In the genomic region with DNA sequence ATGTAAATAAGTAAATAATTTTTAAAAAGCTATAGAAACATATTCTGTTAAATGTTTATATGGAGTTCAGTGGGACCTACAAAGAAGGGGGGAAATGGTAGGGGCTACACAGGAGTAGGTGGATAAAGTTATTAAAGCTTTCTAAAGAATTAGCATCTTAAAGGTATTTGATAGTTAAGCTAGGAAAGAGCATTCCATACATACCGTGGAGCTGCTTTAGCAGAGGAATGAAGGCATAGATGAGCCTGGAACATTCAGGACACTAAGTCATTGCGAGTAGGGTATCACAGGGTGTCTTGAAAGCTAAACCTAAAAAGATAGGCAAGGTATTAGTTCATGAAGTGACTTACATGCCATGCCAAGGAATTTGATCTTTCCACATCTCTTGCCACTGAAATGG, we compare ENCODE assay signal across 28 cellular contexts.
"Had no signal": no experiment of that assay in that cellular context is flagged by ENCODE, and none has a peak within 500 bp of the region (broad histone marks: within the 10 kb centered on the region; RNA-seq: fewer than 3 reads in every experiment).

No MANE protein-coding gene starts in this region.

- H3K4me3 ChIP-seq: SJSA1 had no signal

- ATAC-seq: activated CD8-positive, alpha-beta memory T cell treated with anti-CD3 and anti-CD28 coated beads, Interleukin-2, amount 10 ng/mL, durations not matched to agents 7 days and 5 days; activated naive CD4-positive, alpha-beta T cell treated with anti-CD3 and anti-CD28 coated beads, Interleukin-2, amount 50 U/mL, for 72 hours; activated naive CD8-positive, alpha-beta T cell treated with anti-CD3 and anti-CD28 coated beads, Interleukin-2, amount 50 U/mL, for 24 hours; Panc1 had no signal

- H3K27me3 ChIP-seq: SJSA1 had no signal

- H3K27ac Mint-ChIP-seq: activated B cell treated with CpG ODN at 0.5 μM for 24 hours; activated CD4-positive, alpha-beta T cell treated with anti-CD3 and anti-CD28 coated beads, Interleukin-2, amount 10 ng/mL, durations not matched to agents 24 days and 14 days; activated CD8-positive, alpha-beta memory T cell treated with anti-CD3 and anti-CD28 coated beads, Interleukin-2, amount 10 ng/mL, durations not matched to agents 7 days and 5 days; activated naive CD4-positive, alpha-beta T cell treated with anti-CD3 and anti-CD28 coated beads, Interleukin-2, amount 50 U/mL, for 72 hours; activated naive CD8-positive, alpha-beta T cell treated with anti-CD3 and anti-CD28 coated beads, Interleukin-2, amount 50 U/mL, for 24 hours; activated T-cell treated with anti-CD3 and anti-CD28 coated beads, Interleukin-2, amount 50 U/mL, for 24 hours; activated T-helper 1 cell treated with anti-CD3 and anti-CD28 coated beads, Interleukin-12 subunit alpha, Interleukin-12 subunit beta, Interleukin-2, Interleukin-4 antibody, amounts not matched to agents 30 ng/mL and 10 ng/mL and 1 ng/mL, durations not matched to agents 14 hours and 24 hours and 36 hours; T-helper 1 cell treated with Interleukin-12 subunit alpha and Interleukin-12 subunit beta and Interleukin-4 antibody, amounts not matched to agents 30 μg/mL and 1 μg/mL, for 36 hours had no signal

- H3K4me1 Mint-ChIP-seq: activated B cell treated with CpG ODN at 0.5 μM for 24 hours; activated CD4-positive, alpha-beta T cell treated with anti-CD3 and anti-CD28 coated beads, Interleukin-2, amount 10 ng/mL, durations not matched to agents 24 days and 14 days; activated CD8-positive, alpha-beta memory T cell treated with anti-CD3 and anti-CD28 coated beads, Interleukin-2, amount 10 ng/mL, durations not matched to agents 7 days and 5 days; activated naive CD8-positive, alpha-beta T cell treated with anti-CD3 and anti-CD28 coated beads, Interleukin-2, amount 50 U/mL, for 24 hours had no signal

- DNase-seq: activated B cell treated with CpG ODN at 0.5 μM for 24 hours; activated CD4-positive, alpha-beta T cell treated with anti-CD3 and anti-CD28 coated beads for 1 hour; activated CD4-positive, alpha-beta T cell treated with anti-CD3 and anti-CD28 coated beads, Interleukin-2, amount 10 ng/mL, durations not matched to agents 24 days and 14 days; activated CD4-positive, alpha-beta T cell treated with anti-CD3 and anti-CD28 coated beads, Interleukin-2, amount 50 U/mL, for 48 hours; activated CD8-positive, alpha-beta memory T cell treated with anti-CD3 and anti-CD28 coated beads, Interleukin-2, amount 10 ng/mL, durations not matched to agents 7 days and 5 days; activated effector memory CD4-positive, alpha-beta T cell treated with Interleukin-2 at 50 U/mL for 16 hours; activated naive CD4-positive, alpha-beta T cell; activated naive CD8-positive, alpha-beta T cell treated with anti-CD3 and anti-CD28 coated beads, Interleukin-2, amount 50 U/mL, for 24 hours; activated T-cell treated with anti-CD3 and anti-CD28 coated beads, Interleukin-2, amount 50 U/mL, for 24 hours; amniotic stem cell; NCI-H1092 treated with DMSO at 0.1 percent for 48 hours; NCI-H1417 treated with DMSO at 0.1 percent for 48 hours; NCI-H1694; NCI-H2029; NCI-H2107; NCI-H2171 treated with DMSO at 0.1 percent for 48 hours; NCI-H226; NCI-H526; NCI-H774; OCI-M1; SHP77; T-helper 9 cell had no signal

- H3K4me3 Mint-ChIP-seq: activated B cell treated with CpG ODN at 0.5 μM for 24 hours; activated CD4-positive, alpha-beta T cell treated with anti-CD3 and anti-CD28 coated beads, Interleukin-2, amount 10 ng/mL, durations not matched to agents 24 days and 14 days; activated CD8-positive, alpha-beta memory T cell treated with anti-CD3 and anti-CD28 coated beads, Interleukin-2, amount 10 ng/mL, durations not matched to agents 7 days and 5 days; activated naive CD8-positive, alpha-beta T cell treated with anti-CD3 and anti-CD28 coated beads, Interleukin-2, amount 50 U/mL, for 24 hours; activated T-cell treated with anti-CD3 and anti-CD28 coated beads, Interleukin-2, amount 50 U/mL, for 24 hours; activated T-helper 1 cell treated with anti-CD3 and anti-CD28 coated beads, Interleukin-12 subunit alpha, Interleukin-12 subunit beta, Interleukin-2, Interleukin-4 antibody, amounts not matched to agents 30 ng/mL and 10 ng/mL and 1 ng/mL, durations not matched to agents 14 hours and 24 hours and 36 hours; T-helper 1 cell treated with Interleukin-12 subunit alpha and Interleukin-12 subunit beta and Interleukin-4 antibody, amounts not matched to agents 30 μg/mL and 1 μg/mL, for 36 hours had no signal

- H3K9ac ChIP-seq: KMS-11 had no signal

- H3K4me1 ChIP-seq: SJSA1 had no signal

- H3K36me3 Mint-ChIP-seq: activated CD8-positive, alpha-beta memory T cell treated with anti-CD3 and anti-CD28 coated beads, Interleukin-2, amount 10 ng/mL, durations not matched to agents 7 days and 5 days; activated naive CD4-positive, alpha-beta T cell treated with anti-CD3 and anti-CD28 coated beads, Interleukin-2, amount 50 U/mL, for 72 hours had no signal

- H3K9me3 ChIP-seq: SJSA1 had no signal

- H3K9me3 Mint-ChIP-seq: activated B cell treated with CpG ODN at 0.5 μM for 24 hours; activated CD4-positive, alpha-beta T cell treated with anti-CD3 and anti-CD28 coated beads, Interleukin-2, amount 10 ng/mL, durations not matched to agents 24 days and 14 days; activated naive CD8-positive, alpha-beta T cell treated with anti-CD3 and anti-CD28 coated beads, Interleukin-2, amount 50 U/mL, for 24 hours; activated T-cell treated with anti-CD3 and anti-CD28 coated beads, Interleukin-2, amount 50 U/mL, for 24 hours; activated T-helper 1 cell treated with anti-CD3 and anti-CD28 coated beads, Interleukin-12 subunit alpha, Interleukin-12 subunit beta, Interleukin-2, Interleukin-4 antibody, amounts not matched to agents 30 ng/mL and 10 ng/mL and 1 ng/mL, durations not matched to agents 14 hours and 24 hours and 36 hours; T-helper 1 cell treated with Interleukin-12 subunit alpha and Interleukin-12 subunit beta and Interleukin-4 antibody, amounts not matched to agents 30 μg/mL and 1 μg/mL, for 36 hours had no signal

- H3K27ac ChIP-seq: KMS-11, SJSA1 had no signal

- H3K27me3 Mint-ChIP-seq: activated B cell treated with CpG ODN at 0.5 μM for 24 hours; activated CD4-positive, alpha-beta T cell treated with anti-CD3 and anti-CD28 coated beads, Interleukin-2, amount 10 ng/mL, durations not matched to agents 24 days and 14 days; activated CD8-positive, alpha-beta memory T cell treated with anti-CD3 and anti-CD28 coated beads, Interleukin-2, amount 10 ng/mL, durations not matched to agents 7 days and 5 days; activated naive CD8-positive, alpha-beta T cell treated with anti-CD3 and anti-CD28 coated beads, Interleukin-2, amount 50 U/mL, for 24 hours had no signal
